8 cellular contexts compared by ENCODE assay signal in genomic region chr17:44688675-44689491, GRCh38. TPM values are rescaled to one million over a fixed set of nuclear protein-coding genes. Genes with fewer than 3 reads are reported as not detected.
DNase-seq lines count a peak whose midpoint lies in the region; ATAC-seq and FAIRE-seq lines count a peak whose summit lies in the region.

No MANE protein-coding gene starts in this region.

- H3K4me1 Mint-ChIP-seq in activated T-helper 17 cell treated with anti-CD3 and anti-CD28 coated beads, Interleukin-2, amount 50 U/mL, for 72 hours = peaks cover 14% of the 10 kb centered on the region

- H3K9me3 Mint-ChIP-seq in activated T-helper 17 cell treated with anti-CD3 and anti-CD28 coated beads, Interleukin-2, amount 50 U/mL, for 72 hours = no peaks in the 10 kb centered on the region

- H3K27me3 ChIP-seq in iPS DF 6.9 (ENCODE audit: control insufficient read depth, insufficient read depth, low read length) (no peaks in the 10 kb centered on the region), small intestine (ENCODE audit: control insufficient read depth in 2 of 2, insufficient read depth in 2 of 2, low read length in 2 of 2) (no peaks in the 10 kb centered on the region)

- no peak for FAIRE-seq in small intestine (lab: Jason Lieb, UNC)

- peak overlapping the region; percentile 95 for H3K27ac Mint-ChIP-seq in activated T-helper 17 cell treated with anti-CD3 and anti-CD28 coated beads, Interleukin-2, amount 50 U/mL, for 72 hours

- no peaks in the 10 kb centered on the region for H3K27me3 Mint-ChIP-seq in activated T-helper 17 cell treated with anti-CD3 and anti-CD28 coated beads, Interleukin-2, amount 50 U/mL, for 72 hours

- DNase-seq in ELR (ENCODE audit: low read depth) = peak; percentile 32
- no peak for DNase-seq in iPS DF 6.9 (ENCODE audit: low read depth, low spot score)
- peak; percentile 3 for DNase-seq in small intestine
- DNase-seq in stimulated activated naive CD4-positive, alpha-beta T cell (lab: John Stamatoyannopoulos, UW) = no peak

- no CpG with 5 or more reads among the region's 13 CpGs for WGBS in iPS DF 6.9 (ENCODE audit: insufficient coverage, insufficient read length)
- 2 to 3% (median 2%) methylated on average over 13 of the region's 13 CpGs for WGBS in small intestine, 3 donors

- peaks cover 40% of the 10 kb centered on the region for H3K36me3 Mint-ChIP-seq in activated T-helper 17 cell treated with anti-CD3 and anti-CD28 coated beads, Interleukin-2, amount 50 U/mL, for 72 hours (ENCODE audit: low read depth)

- H3K4me1 ChIP-seq in iPS DF 6.9 (ENCODE audit: control insufficient read depth, insufficient read depth, low read length) (peaks cover 1% of the 10 kb centered on the region; the same call in 1 of the 2 replicates), small intestine (ENCODE audit: control insufficient read depth in 2 of 2, insufficient read depth in 1 of 2, low read depth in 1 of 2, low read length in 1 of 2) (no peaks in the 10 kb centered on the region)

- ATAC-seq in HG03097 (IDR thresholded peaks at IDR 0.05; ENCODE audit: low FRiP score, unreplicated experiment) (peak; percentile 24), HG02759 (IDR thresholded peaks at IDR 0.05; ENCODE audit: unreplicated experiment) (no peak), HG03095 (IDR thresholded peaks at IDR 0.05; ENCODE audit: unreplicated experiment) (no peak)
- ATAC-seq in activated T-helper 17 cell treated with anti-CD3 and anti-CD28 coated beads, Interleukin-2, amount 50 U/mL, for 72 hours (replicated peaks) = no peak

- no peak overlapping the region for H3K27ac ChIP-seq in iPS DF 6.9 (ENCODE audit: low read length)
- H3K27ac ChIP-seq in small intestine (ENCODE audit: low read depth in 1 of 2, low read length in 1 of 2) = peak overlapping the region; percentile 58 to 96

- H3K4me3 Mint-ChIP-seq in activated T-helper 17 cell treated with anti-CD3 and anti-CD28 coated beads, Interleukin-2, amount 50 U/mL, for 72 hours = peak overlapping the region; percentile 93

- H3K9me3 ChIP-seq in iPS DF 6.9 (ENCODE audit: control insufficient read depth, insufficient read depth, low read length) = no peaks in the 10 kb centered on the region
- H3K9me3 ChIP-seq in small intestine (ENCODE audit: control insufficient read depth, low read depth) = no peaks in the 10 kb centered on the region

- H3K4me3 ChIP-seq in iPS DF 6.9 (ENCODE audit: low read length) = peak overlapping the region; percentile 77; the same call in 1 of the 2 replicates
- H3K4me3 ChIP-seq in small intestine (ENCODE audit: low read depth in 1 of 2, low read length in 2 of 2) = peak overlapping the region; percentile 76 to 82

- H3K36me3 ChIP-seq in iPS DF 6.9 (ENCODE audit: control insufficient read depth, insufficient read depth, low read length) = no peaks in the 10 kb centered on the region
- peaks cover 3 to 4% of the 10 kb centered on the region in 2 donors for H3K36me3 ChIP-seq in small intestine (ENCODE audit: control insufficient read depth in 2 of 2, insufficient read depth in 2 of 2, low read length in 2 of 2)

RNA-seq across cellular contexts. Expression of gene CCDC43, which starts 0.7 kb away (rescaled TPM):
- 10 to 100 TPM; 24.2 to 30.0 TPM for total RNA-seq in activated T-helper 17 cell treated with anti-CD3 and anti-CD28 coated beads, Interleukin-2, amount 50 U/mL, for 72 hours
- polyA plus RNA-seq in small intestine = 10 to 100 TPM in 2 of 3 donors, 1 to 10 TPM in 1; 8.1 to 16.1 (median 15.7) TPM

RNA-seq across cellular contexts. Expression of gene DBF4B, which starts 19.6 kb away (rescaled TPM):
- 10 to 100 TPM; 16.3 to 24.3 TPM for total RNA-seq in activated T-helper 17 cell treated with anti-CD3 and anti-CD28 coated beads, Interleukin-2, amount 50 U/mL, for 72 hours
- polyA plus RNA-seq in small intestine = 1 to 10 TPM in 2 of 3 donors, under 1 TPM in 1; 0.54 to 5.1 (median 1.1) TPM

RNA-seq across cellular contexts. Expression of gene MEIOC, which starts 32.6 kb away (rescaled TPM):
- total RNA-seq in activated T-helper 17 cell treated with anti-CD3 and anti-CD28 coated beads, Interleukin-2, amount 50 U/mL, for 72 hours = under 1 TPM in 1 of 2 donors, not detected in 1; 0.58 TPM
- under 1 TPM in 1 of 3 donors, not detected in 2; 0.06 TPM for polyA plus RNA-seq in small intestine

Comparison
In these comparisons a context has a peak if more than half of its experiments do, and no peak if none do; other contexts are left out.
1. DNase-seq: peak in ELR (single experiment) and small intestine (single experiment); none in iPS DF 6.9 (single experiment) and stimulated activated naive CD4-positive, alpha-beta T cell (0 of 6).